In the genomic region with DNA sequence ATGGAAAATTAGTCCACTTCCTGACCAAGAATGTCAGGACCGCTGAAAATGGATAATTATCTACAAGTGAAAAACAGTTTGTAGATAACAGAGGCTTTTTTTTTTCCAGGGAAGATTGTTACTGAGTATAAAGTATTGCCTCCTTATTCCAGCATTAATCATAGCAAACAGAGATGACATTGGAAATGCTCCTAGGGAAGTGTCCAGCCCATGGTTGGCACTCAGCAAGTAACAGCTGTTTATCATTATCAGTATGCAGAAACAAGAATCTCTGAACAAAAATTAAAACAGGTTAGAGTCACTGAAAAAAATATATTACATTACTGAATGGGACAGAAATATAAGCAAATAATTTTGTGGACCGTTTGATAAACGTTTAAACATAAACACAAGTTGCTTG, we compare ENCODE assay signal across 2 cellular contexts.
TF ChIP-seq lines count a peak whose summit lies in the region.

No MANE protein-coding gene starts in this region.

TF ChIP-seq in IMR-90, 13 proteins besides CTCF, POLR2A, EP300 and RAD21 (continued from another document):
- TF ChIP-seq RCOR1 (IDR thresholded peaks at IDR 0.05; ENCODE audit: insufficient replicate concordance, low read length): no peak
- TF ChIP-seq, protein P1, sequence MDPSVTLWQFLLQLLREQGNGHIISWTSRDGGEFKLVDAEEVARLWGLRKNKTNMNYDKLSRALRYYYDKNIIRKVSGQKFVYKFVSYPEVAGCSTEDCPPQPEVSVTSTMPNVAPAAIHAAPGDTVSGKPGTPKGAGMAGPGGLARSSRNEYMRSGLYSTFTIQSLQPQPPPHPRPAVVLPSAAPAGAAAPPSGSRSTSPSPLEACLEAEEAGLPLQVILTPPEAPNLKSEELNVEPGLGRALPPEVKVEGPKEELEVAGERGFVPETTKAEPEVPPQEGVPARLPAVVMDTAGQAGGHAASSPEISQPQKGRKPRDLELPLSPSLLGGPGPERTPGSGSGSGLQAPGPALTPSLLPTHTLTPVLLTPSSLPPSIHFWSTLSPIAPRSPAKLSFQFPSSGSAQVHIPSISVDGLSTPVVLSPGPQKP (IDR thresholded peaks at IDR 0.05; ENCODE audit: borderline replicate concordance, low read depth, low read length): no peak
- TF ChIP-seq FOS (IDR thresholded peaks at IDR 0.05; ENCODE audit: low read depth, low read length): no peak

TF ChIP-seq in GM12891, 5 proteins besides CTCF, POLR2A, EP300 and RAD21 (continued from another document):
- TF ChIP-seq PAX5 (IDR thresholded peaks at IDR 0.05; ENCODE audit: insufficient read depth, low read length, severe bottlenecking): no peak
- no peak for TF ChIP-seq SPI1 (IDR thresholded peaks at IDR 0.05; ENCODE audit: low read depth, low read length)
- no peak for TF ChIP-seq TAF1 (IDR thresholded peaks at IDR 0.05; ENCODE audit: low read depth, low read length)
- no peak for TF ChIP-seq POLR2AphosphoS5 (IDR thresholded peaks at IDR 0.05; ENCODE audit: low read depth, low read length)
